In the genomic region with DNA sequence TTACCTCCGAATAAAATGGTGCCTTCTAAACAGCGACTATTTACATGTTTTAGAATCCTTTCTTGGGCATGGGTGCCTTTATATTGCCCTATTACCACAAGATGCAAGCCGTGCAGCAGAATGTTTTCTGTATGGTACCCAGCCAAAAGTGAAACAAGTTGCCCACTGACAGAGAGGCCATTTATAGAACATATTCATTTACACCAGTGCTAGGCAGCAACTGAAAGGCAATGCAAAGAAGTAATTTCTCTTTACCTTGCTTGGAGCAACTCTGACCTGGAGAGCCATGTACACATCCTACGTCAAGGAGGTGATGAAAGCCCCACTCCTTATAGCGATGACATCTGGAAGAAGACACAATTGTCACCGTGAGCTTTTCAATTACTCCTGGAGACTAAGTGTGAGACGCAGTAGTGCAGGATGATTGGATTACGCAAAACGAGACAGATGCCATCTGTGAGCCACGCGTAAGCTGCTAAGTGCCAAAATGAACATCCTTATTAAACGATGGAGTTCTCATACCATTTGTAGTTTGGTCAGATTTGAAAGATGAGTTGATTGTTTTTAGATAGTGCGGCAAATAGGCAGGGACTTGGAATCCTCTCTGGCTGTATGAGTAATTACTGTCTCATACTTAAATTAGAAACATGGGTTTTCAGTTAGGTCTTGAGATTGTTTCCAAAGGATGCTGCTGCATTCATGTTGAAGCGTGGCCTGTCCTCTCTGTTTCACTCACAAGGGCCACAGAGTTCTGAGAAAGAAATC, we compare ENCODE assay signal across 8 cellular contexts. TPM values are rescaled to one million over a fixed set of nuclear protein-coding genes. Genes with fewer than 3 reads are reported as not detected.
DNase-seq lines count a peak whose midpoint lies in the region; ATAC-seq and TF ChIP-seq lines count a peak whose summit lies in the region.

A gene with protein sequence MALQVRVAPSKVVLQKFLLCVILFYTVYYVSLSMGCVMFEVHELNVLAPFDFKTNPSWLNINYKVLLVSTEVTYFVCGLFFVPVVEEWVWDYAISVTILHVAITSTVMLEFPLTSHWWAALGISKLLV (minus strand): TSS at position 415 of the 765 bp plus-strand sequence. CDS start 127 bp downstream, at position 288.

- no peak for TF ChIP-seq CTCF in omental fat pad (IDR thresholded peaks at IDR 0.05)

- in situ Hi-C loops in KBM-7 (cut with MboI; ENCODE audit: low pct_unique_long_range_greater_than_20kb, low sequenced_read_pairs), result no loop called here

- H3K4me1 Mint-ChIP-seq in activated naive CD8-positive, alpha-beta T cell treated with anti-CD3 and anti-CD28 coated beads, Interleukin-2, amount 10 ng/mL, durations not matched to agents 7 days and 5 days, result peaks cover 5% of the 10 kb centered on the region

- no peaks in the 10 kb centered on the region for H3K27me3 Mint-ChIP-seq in activated naive CD8-positive, alpha-beta T cell treated with anti-CD3 and anti-CD28 coated beads, Interleukin-2, amount 10 ng/mL, durations not matched to agents 7 days and 5 days

- DNase-seq in EL, result peak; percentile 72
- no peak for DNase-seq in activated naive CD8-positive, alpha-beta T cell treated with anti-CD3 and anti-CD28 coated beads, Interleukin-2, amount 10 ng/mL, durations not matched to agents 7 days and 5 days
- peak; percentile 54 for DNase-seq in myocyte (ENCODE audit: low read depth)
- DNase-seq in omental fat pad (ENCODE audit: low spot score), result no peak
- DNase-seq in KBM-7, result no peak

- H3K4me3 Mint-ChIP-seq in activated naive CD8-positive, alpha-beta T cell treated with anti-CD3 and anti-CD28 coated beads, Interleukin-2, amount 10 ng/mL, durations not matched to agents 7 days and 5 days, result peak within 1 kb of the TSS; percentile 77

- POLR2A ChIA-PET in activated naive CD8-positive, alpha-beta T cell treated with anti-CD3 and anti-CD28 coated beads, Interleukin-2, amount 10 ng/mL, durations not matched to agents 7 days and 5 days (lab: Charles Lee), result interaction anchor here (0.6 kb wide), 1 partner anchor 121 kb away, joined by 3 read pairs; no protein-coding TSS in a partner anchor

- H3K27ac Mint-ChIP-seq in activated naive CD8-positive, alpha-beta T cell treated with anti-CD3 and anti-CD28 coated beads, Interleukin-2, amount 10 ng/mL, durations not matched to agents 7 days and 5 days, result peak within 1 kb of the TSS; percentile 59

- peaks cover 1% of the 10 kb centered on the region for H3K9me3 Mint-ChIP-seq in activated naive CD8-positive, alpha-beta T cell treated with anti-CD3 and anti-CD28 coated beads, Interleukin-2, amount 10 ng/mL, durations not matched to agents 7 days and 5 days

- ATAC-seq in HG03439 (IDR thresholded peaks at IDR 0.05; ENCODE audit: unreplicated experiment) (peak; percentile 57), omental fat pad (ENCODE audit: low FRiP score) (no peak), GM18873 (IDR thresholded peaks at IDR 0.05; ENCODE audit: low FRiP score, unreplicated experiment) (no peak), HG02938 (IDR thresholded peaks at IDR 0.05; ENCODE audit: unreplicated experiment) (no peak)
- peak; percentile 22 for ATAC-seq in activated naive CD8-positive, alpha-beta T cell treated with anti-CD3 and anti-CD28 coated beads, Interleukin-2, amount 10 ng/mL, durations not matched to agents 7 days and 5 days (ENCODE audit: low read depth)

- H3K36me3 Mint-ChIP-seq in activated naive CD8-positive, alpha-beta T cell treated with anti-CD3 and anti-CD28 coated beads, Interleukin-2, amount 10 ng/mL, durations not matched to agents 7 days and 5 days, result peaks cover 1% of the 10 kb centered on the region

RNA-seq across cellular contexts. Expression of the gene that starts here (rescaled TPM):
- 1 to 10 TPM in 1 of 2 experiments, under 1 TPM in 1; 0.83 to 1.0 TPM for total RNA-seq in activated naive CD8-positive, alpha-beta T cell treated with anti-CD3 and anti-CD28 coated beads, Interleukin-2, amount 10 ng/mL, durations not matched to agents 7 days and 5 days
- total RNA-seq in myocyte (0.83 TPM in 1 of 2 replicates, not detected in the other), omental fat pad (not detected)
- 0.81 TPM for polyA plus RNA-seq in myocyte (2012)

Comparison
In these comparisons a context has a peak if more than half of its experiments do, and no peak if none do; other contexts are left out.
1. Peak in DNase-seq in myocyte; RNA of the gene not detected or under 1 TPM.
2. ATAC-seq: peak in HG03439 (single experiment) and activated naive CD8-positive, alpha-beta T cell treated with anti-CD3 and anti-CD28 coated beads, Interleukin-2, amount 10 ng/mL, durations not matched to agents 7 days and 5 days (single experiment); none in omental fat pad (single experiment), GM18873 (single experiment) and HG02938 (single experiment).